In genomic region chr5:43078956-43079355, GRCh38 we compare ENCODE assay signal across 17 cellular contexts. TPM values are rescaled to one million over a fixed set of nuclear protein-coding genes. Genes with fewer than 3 reads are reported as not detected.
DNase-seq lines count a peak whose midpoint lies in the region; ATAC-seq and TF ChIP-seq lines count a peak whose summit lies in the region.
"Had no signal": no experiment of that assay in that cellular context is flagged by ENCODE, and none has a peak within 500 bp of the region (broad histone marks: within the 10 kb centered on the region; RNA-seq: fewer than 3 reads in every experiment).

No MANE protein-coding gene starts in this region.

- H2AK5ac ChIP-seq in mesendoderm (ENCODE audit: low read length), result no peak overlapping the region

- no peak overlapping the region for H3K4me3 ChIP-seq in mesendoderm (ENCODE audit: low read length)

- peaks cover 13% of the 10 kb centered on the region for H3K36me3 Mint-ChIP-seq in chondrocyte (ENCODE audit: low read depth)
- H3K36me3 Mint-ChIP-seq in endothelial cell (ENCODE audit: low read depth, unreplicated experiment), result peaks cover 21% of the 10 kb centered on the region

- H3K27ac Mint-ChIP-seq in chondrocyte (ENCODE audit: unreplicated experiment) (peak overlapping the region; percentile 92), endothelial cell (ENCODE audit: unreplicated experiment) (no peak overlapping the region)

- H3K4me1 Mint-ChIP-seq in chondrocyte (ENCODE audit: low read depth) (peaks cover 41% of the 10 kb centered on the region), endothelial cell (ENCODE audit: unreplicated experiment) (peaks cover 4% of the 10 kb centered on the region)

- H3K27me3 Mint-ChIP-seq in chondrocyte (ENCODE audit: low read depth) (no peaks in the 10 kb centered on the region), endothelial cell (ENCODE audit: unreplicated experiment) (peaks cover 3% of the 10 kb centered on the region)

- no peaks in the 10 kb centered on the region for H3K27me3 ChIP-seq in mesendoderm (ENCODE audit: insufficient read depth, low read length, poor library complexity)
- H3K27me3 ChIP-seq: BE2C had no signal

- peak overlapping the region; percentile 45 for H2BK120ac ChIP-seq in mesendoderm (ENCODE audit: low read depth, low read length)

- peak; percentile 76 for DNase-seq in AG20443 (ENCODE audit: low spot score)
- DNase-seq in M059J (ENCODE audit: low read depth), result peak; percentile 83
- no peak for DNase-seq in chondrocyte (ENCODE audit: low spot score)
- DNase-seq in mesendoderm, result peak; percentile 79
- DNase-seq in endothelial cell (ENCODE audit: low spot score), result no peak
- DNase-seq: activated CD4-positive, CD25-positive, alpha-beta regulatory T cell; activated T-cell treated with anti-CD3 and anti-CD28 coated beads, Interleukin-2, amount 50 U/mL, for 4 hours; aorta; BE2C; NCI-H1105 treated with DMSO at 0.1 percent for 48 hours; NCI-H524 treated with DMSO at 0.1 percent for 48 hours; SHP77; stimulated activated CD4-positive, alpha-beta T cell treated with anti-CD3 and anti-CD28 coated beads, Interleukin-12 subunit alpha, Interleukin-12 subunit beta, amount 100 ng/mL, for 4 hours had no signal

- no peak overlapping the region for H3K23ac ChIP-seq in mesendoderm (ENCODE audit: low read length)

- no peak overlapping the region for H3K18ac ChIP-seq in mesendoderm (ENCODE audit: low read length)

- H3K79me1 ChIP-seq in mesendoderm (ENCODE audit: low read length), result no peaks in the 10 kb centered on the region

- ATAC-seq in HG02884 (IDR thresholded peaks at IDR 0.05; ENCODE audit: unreplicated experiment) (no peak), GM19452 (IDR thresholded peaks at IDR 0.05; ENCODE audit: unreplicated experiment) (no peak), HG02588 (IDR thresholded peaks at IDR 0.05; ENCODE audit: unreplicated experiment) (no peak)
- ATAC-seq: activated T-cell treated with anti-CD3 and anti-CD28 coated beads, Interleukin-2, amount 50 U/mL, for 4 hours had no signal

- H4K8ac ChIP-seq in mesendoderm (ENCODE audit: low read depth, low read length), result no peak overlapping the region

- peaks cover 1% of the 10 kb centered on the region for H3K36me3 ChIP-seq in mesendoderm (ENCODE audit: control insufficient read depth, insufficient read depth, low read length)
- H3K36me3 ChIP-seq: BE2C had no signal

- no peak overlapping the region for H2BK15ac ChIP-seq in mesendoderm (replicated peaks; ENCODE audit: low read depth)

- no peak overlapping the region for H2BK5ac ChIP-seq in mesendoderm (ENCODE audit: low read length)

- H3K9ac ChIP-seq in mesendoderm (ENCODE audit: low read length), result no peak overlapping the region

- H3K4ac ChIP-seq in mesendoderm (ENCODE audit: low read depth, low read length), result no peak overlapping the region

- no CpG with 5 or more reads among the region's 4 CpGs for WGBS in mesendoderm (ENCODE audit: extremely low coverage, insufficient coverage, low lambda C conversion rate)

- TF ChIP-seq CTCF in chondrocyte (IDR thresholded peaks at IDR 0.05) (no peak), endothelial cell (IDR thresholded peaks at IDR 0.05; ENCODE audit: unreplicated experiment) (no peak)

- no peaks in the 10 kb centered on the region for H3K79me2 ChIP-seq in mesendoderm (ENCODE audit: control insufficient read depth, insufficient read depth, low read length)

- H4K5ac ChIP-seq in mesendoderm (ENCODE audit: low read length), result no peak overlapping the region

- peak overlapping the region; percentile 3 for H3K27ac ChIP-seq in mesendoderm (ENCODE audit: low read depth, low read length)

- no peak overlapping the region for H3K56ac ChIP-seq in mesendoderm (ENCODE audit: low read length)

- H3K4me1 ChIP-seq in mesendoderm (ENCODE audit: control insufficient read depth, low read depth, low read length), result peaks cover 4% of the 10 kb centered on the region

- H3K9me3 Mint-ChIP-seq in chondrocyte (ENCODE audit: low read depth), result no peaks in the 10 kb centered on the region
- no peaks in the 10 kb centered on the region for H3K9me3 Mint-ChIP-seq in endothelial cell (ENCODE audit: unreplicated experiment)
- H3K9me3 Mint-ChIP-seq: activated T-cell treated with anti-CD3 and anti-CD28 coated beads, Interleukin-2, amount 50 U/mL, for 4 hours; neural crest cell had no signal

- no peak overlapping the region for H3K4me2 ChIP-seq in mesendoderm (ENCODE audit: low read length)

- no peak overlapping the region for H3K4me3 Mint-ChIP-seq in chondrocyte (ENCODE audit: unreplicated experiment)
- H3K4me3 Mint-ChIP-seq in endothelial cell (ENCODE audit: unreplicated experiment), result no peak overlapping the region
- H3K4me3 Mint-ChIP-seq: activated T-cell treated with anti-CD3 and anti-CD28 coated beads, Interleukin-2, amount 50 U/mL, for 4 hours; neural crest cell had no signal

RNA-seq across cellular contexts. Expression of gene ANXA2R, which starts 38.8 kb away (rescaled TPM):
- total RNA-seq in M059J (2014; rRNA removed; shearing (Covaris generic)), result 0.25 and 1.4 TPM in 2 replicates
- total RNA-seq in chondrocyte (1.2 to 3.5 TPM (median 1.7 TPM) in 3 replicates), endothelial cell (ENCODE audit: unreplicated experiment) (1.1 TPM)
- polyA plus RNA-seq in mesendoderm (2013, experiment 1 of 2), result 1.2 TPM
- polyA plus RNA-seq in mesendoderm (2013, experiment 2 of 2), result 1.2 TPM

RNA-seq across cellular contexts. Expression of gene ZNF131, which starts 41.8 kb away (rescaled TPM):
- total RNA-seq in M059J (2014; rRNA removed; shearing (Covaris generic)), result 31.5 and 38.5 TPM in 2 replicates
- total RNA-seq in chondrocyte (29.2 to 37.3 TPM (median 29.4 TPM) in 3 replicates), endothelial cell (ENCODE audit: unreplicated experiment) (30.4 TPM)
- 52.1 TPM for polyA plus RNA-seq in mesendoderm (2013, experiment 1 of 2)
- polyA plus RNA-seq in mesendoderm (2013, experiment 2 of 2), result 53.8 TPM

Comparison
In these comparisons a context has a peak if more than half of its experiments do, and no peak if none do; other contexts are left out.
1. DNase-seq: peak in AG20443 (single experiment), M059J (single experiment) and mesendoderm (single experiment); none in chondrocyte (single experiment) and endothelial cell (single experiment).